14 cellular contexts compared by ENCODE assay signal in the genomic region with DNA sequence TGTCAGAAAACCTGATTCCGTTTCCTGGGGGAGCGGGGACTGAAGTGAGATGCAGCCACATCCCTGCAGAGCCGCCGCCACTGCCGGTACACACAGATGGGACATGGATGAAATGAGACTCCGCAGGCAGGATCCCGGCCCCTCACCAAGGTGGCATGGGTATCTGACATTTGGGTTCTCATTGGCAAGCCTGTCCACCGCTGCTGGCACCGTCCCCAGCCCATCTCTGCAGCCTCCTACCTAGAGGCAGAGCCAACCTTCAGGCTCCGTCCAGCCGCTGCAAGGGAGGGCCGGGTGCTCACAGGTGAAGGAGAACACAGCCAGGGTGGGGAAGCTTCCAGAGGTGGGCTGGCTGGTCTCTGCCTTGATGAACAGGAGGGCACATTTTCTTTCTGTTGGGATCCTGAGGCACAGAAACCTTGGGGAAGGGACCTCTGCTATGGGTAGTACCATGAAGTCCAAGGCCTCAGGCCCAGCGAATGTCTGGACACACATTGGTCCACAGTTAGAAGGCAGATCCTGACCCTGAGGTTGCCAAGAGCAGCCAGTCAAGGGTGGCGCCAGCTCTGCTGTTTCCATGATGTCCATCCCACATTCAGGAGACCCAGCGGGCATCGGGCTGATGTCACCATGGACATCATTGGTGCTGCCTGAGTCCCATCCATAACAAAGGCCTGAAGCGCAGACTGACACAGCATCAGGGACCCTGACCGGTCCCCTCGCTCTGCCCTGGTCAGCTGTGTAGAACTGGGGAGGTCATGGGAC.
A peak's percentile ranks its signal among the peaks of the same experiment; 100 is the strongest.
DNase-seq lines count a peak whose midpoint lies in the region; ATAC-seq and TF ChIP-seq lines count a peak whose summit lies in the region.
"Had no signal": no experiment of that assay in that cellular context is flagged by ENCODE, and none has a peak within 500 bp of the region (broad histone marks: within the 10 kb centered on the region; RNA-seq: fewer than 3 reads in every experiment).

No MANE protein-coding gene starts in this region.

- H3K9me3 ChIP-seq in BLaER1 (no peaks in the 10 kb centered on the region), psoas muscle (no peaks in the 10 kb centered on the region)
- H3K9me3 ChIP-seq in BLaER1 treated with 17β-estradiol and CSF1 and Interleukin-3, amounts not matched to agents 10 nM and 100 nM (replicated peaks in 1 of 11): peaks cover 0 to 9% (median 5%) of the 10 kb centered on the region in 11 experiments; a peak in 8 of 22 replicates

- no peaks in the 10 kb centered on the region for H3K27me3 ChIP-seq in BLaER1
- peaks cover 0 to 29% (median 0%) of the 10 kb centered on the region in 11 experiments; a peak in 6 of 22 replicates for H3K27me3 ChIP-seq in BLaER1 treated with 17β-estradiol and CSF1 and Interleukin-3, amounts not matched to agents 10 nM and 100 nM
- peaks cover 0 to 6% (median 0%) of the 10 kb centered on the region in 3 donors for H3K27me3 ChIP-seq in psoas muscle (ENCODE audit: insufficient read depth in 3 of 3, low read length in 2 of 3)

- 93 to 95% (median 95%) methylated on average over 19 of the region's 19 CpGs for WGBS in psoas muscle, 3 donors

- H3K4me1 ChIP-seq in BLaER1 (peaks cover 56% of the 10 kb centered on the region), psoas muscle (no peaks in the 10 kb centered on the region)
- peaks cover 12 to 55% (median 50%) of the 10 kb centered on the region in 10 experiments; a peak in 19 of 20 replicates for H3K4me1 ChIP-seq in BLaER1 treated with 17β-estradiol and CSF1 and Interleukin-3, amounts not matched to agents 10 nM and 100 nM
- H3K4me1 ChIP-seq: A549 had no signal

- peak overlapping the region; percentile 87; the same call in 1 of the 2 replicates for H3K4me2 ChIP-seq in BLaER1
- peak overlapping the region in 8 of 11 experiments; percentile 83 to 91 (median 88); a peak in 14 of 22 replicates for H3K4me2 ChIP-seq in BLaER1 treated with 17β-estradiol and CSF1 and Interleukin-3, amounts not matched to agents 10 nM and 100 nM
- H3K4me2 ChIP-seq: A549, GM23338 had no signal

- no peak for ATAC-seq in left ventricle myocardium superior
- ATAC-seq in psoas muscle: no peak
- ATAC-seq: GM12878, GM23338 had no signal

- peak overlapping the region; percentile 46; the same call in 1 of the 2 replicates for H3K9ac ChIP-seq in BLaER1
- H3K9ac ChIP-seq in BLaER1 treated with 17β-estradiol and CSF1 and Interleukin-3, amounts not matched to agents 10 nM and 100 nM: peak overlapping the region in 2 of 11 experiments; percentile 16 to 50; a peak in 4 of 22 replicates

- H3K27ac ChIP-seq in BLaER1 (no peak overlapping the region), psoas muscle (no peak overlapping the region)
- H3K27ac ChIP-seq in BLaER1 treated with 17β-estradiol and CSF1 and Interleukin-3, amounts not matched to agents 10 nM and 100 nM: no peak overlapping the region
- H3K27ac ChIP-seq: A549 had no signal

- no peak for TF ChIP-seq CTCF in psoas muscle (IDR thresholded peaks at IDR 0.05)

- H3K4me3 ChIP-seq in BLaER1 (no peak overlapping the region), psoas muscle (no peak overlapping the region)
- no peak overlapping the region for H3K4me3 ChIP-seq in BLaER1 treated with 17β-estradiol and CSF1 and Interleukin-3, amounts not matched to agents 10 nM and 100 nM
- H3K4me3 ChIP-seq: A549, GM12878, GM23338 had no signal

- H4K20me1 ChIP-seq in BLaER1: peaks cover 14% of the 10 kb centered on the region
- peaks cover 0 to 40% (median 12%) of the 10 kb centered on the region in 11 experiments; a peak in 9 of 22 replicates for H4K20me1 ChIP-seq in BLaER1 treated with 17β-estradiol and CSF1 and Interleukin-3, amounts not matched to agents 10 nM and 100 nM

- DNase-seq in left ventricle myocardium superior: peak; percentile 18
- peak; percentile 7 to 31 for DNase-seq in psoas muscle
- DNase-seq in NCI-H2029 treated with DMSO at 0.1 percent for 48 hours (lab: John Stamatoyannopoulos, UW): no peak
- no peak for DNase-seq in NCI-H82 (lab: John Stamatoyannopoulos, UW)
- DNase-seq: Calu3; CD4-positive, CD25-positive, alpha-beta regulatory T cell; DMS 273 treated with DMSO at 0.1 percent for 48 hours; H9; IMR-90 had no signal

- H3K36me3 ChIP-seq in BLaER1 (no peaks in the 10 kb centered on the region), psoas muscle (ENCODE audit: insufficient read depth in 1 of 2, low read depth in 1 of 2) (no peaks in the 10 kb centered on the region)
- H3K36me3 ChIP-seq in BLaER1 treated with 17β-estradiol and CSF1 and Interleukin-3, amounts not matched to agents 10 nM and 100 nM: no peaks in the 10 kb centered on the region

- intact Hi-C loops in left ventricle myocardium superior (cut with micrococcal nuclease): no loop called here
- intact Hi-C loops in psoas muscle (cut with DNase I): no loop called here

Comparison
In these comparisons a context has a peak if more than half of its experiments do, and no peak if none do; other contexts are left out.
1. DNase-seq: peak in left ventricle myocardium superior (single experiment) and psoas muscle (2 of 2); none in NCI-H2029 treated with DMSO at 0.1 percent for 48 hours (single experiment) and NCI-H82 (single experiment).